In the genomic region with DNA sequence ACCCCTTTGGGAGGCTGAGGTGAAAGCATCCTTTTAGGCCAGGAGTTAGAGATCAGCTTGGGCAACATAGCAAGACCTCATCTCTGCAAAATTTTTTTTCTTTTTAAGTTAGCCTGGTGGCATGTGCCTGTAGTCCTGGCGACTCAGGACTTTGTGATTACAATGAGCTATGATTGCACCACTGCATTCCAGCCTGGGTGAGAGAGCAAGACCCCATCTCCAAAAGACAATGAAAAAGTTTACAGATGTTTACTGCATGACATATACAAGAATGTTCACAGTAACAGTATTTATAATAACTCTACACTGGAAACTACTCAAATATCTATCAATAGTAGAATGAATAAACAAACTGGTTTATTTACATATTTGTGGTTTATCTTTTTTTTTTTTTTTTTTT, we compare ENCODE assay signal across 17 cellular contexts. TPM values are rescaled to one million over a fixed set of nuclear protein-coding genes. Genes with fewer than 3 reads are reported as not detected.
A peak's percentile ranks its signal among the peaks of the same experiment; 100 is the strongest.
DNase-seq lines count a peak whose midpoint lies in the region; ATAC-seq and TF ChIP-seq lines count a peak whose summit lies in the region.
"Had no signal": no experiment of that assay in that cellular context is flagged by ENCODE, and none has a peak within 500 bp of the region (broad histone marks: within the 10 kb centered on the region; RNA-seq: fewer than 3 reads in every experiment).

No MANE protein-coding gene starts in this region.

- H3K4me3 ChIP-seq in RWPE2 (ENCODE audit: severe bottlenecking) = no peak overlapping the region
- H3K4me3 ChIP-seq in fibroblast of pulmonary artery (replicated peaks; ENCODE audit: low read depth, low read length) = no peak overlapping the region
- no peak overlapping the region for H3K4me3 ChIP-seq in trophoblast cell (ENCODE audit: low read depth, low read length)
- H3K4me3 ChIP-seq: HAP-1 had no signal

- H3K4me2 ChIP-seq in trophoblast cell (ENCODE audit: low read length) = no peak overlapping the region
- H3K4me2 ChIP-seq: KMS-11 had no signal

- no CpG with 5 or more reads among the region's 1 CpG for WGBS in trophoblast cell (ENCODE audit: extremely low coverage, insufficient coverage, insufficient read length)

- no peak overlapping the region for H3K23ac ChIP-seq in trophoblast cell (ENCODE audit: low read length)

- H4K12ac ChIP-seq in trophoblast cell (ENCODE audit: low read depth, low read length) = no peak overlapping the region

- H4K8ac ChIP-seq in trophoblast cell (ENCODE audit: low read depth, low read length) = no peak overlapping the region

- no peaks in the 10 kb centered on the region for H3K27me3 ChIP-seq in RWPE2 (ENCODE audit: insufficient read depth, poor library complexity, severe bottlenecking)
- no peaks in the 10 kb centered on the region for H3K27me3 ChIP-seq in trophoblast cell (ENCODE audit: insufficient read depth, low read length)

- ATAC-seq in RWPE2 (ENCODE audit: low read depth) (peak; percentile 36; the same call in 1 of the 3 replicates), GM21367 (IDR thresholded peaks at IDR 0.05; ENCODE audit: unreplicated experiment) (no peak)

- H2AFZ ChIP-seq in trophoblast cell (ENCODE audit: insufficient read depth, low read length, poor library complexity) = no peak overlapping the region

- TF ChIP-seq CTCF in RWPE2 (IDR thresholded peaks at IDR 0.05; ENCODE audit: poor library complexity, severe bottlenecking) (no peak), fibroblast of pulmonary artery (IDR thresholded peaks at IDR 0.05; ENCODE audit: low read length, missing control alignments) (no peak)

- H3K36me3 ChIP-seq in RWPE2 (ENCODE audit: low read depth) (no peaks in the 10 kb centered on the region), trophoblast cell (ENCODE audit: control insufficient read depth in 1 of 2, insufficient read depth in 2 of 2, low read length in 2 of 2) (no peaks in the 10 kb centered on the region)
- H3K36me3 ChIP-seq: HAP-1 had no signal

- DNase-seq in GM04503 (ENCODE audit: low read depth) (peak; percentile 49), RWPE2 (ENCODE audit: low spot score) (no peak), fibroblast of pulmonary artery (ENCODE audit: low read depth) (peak; percentile 58), trophoblast cell (peak; percentile 82 to 94), OCI-M1 (lab: John Stamatoyannopoulos, UW) (no peak), NCI-H69 (lab: John Stamatoyannopoulos, UW) (no peak), MV-4-11 (lab: John Stamatoyannopoulos, UW) (no peak)
- DNase-seq: CD4-positive, alpha-beta T cell; DMS79 treated with DMSO at 0.1 percent for 48 hours; NCI-H187 treated with DMSO at 0.1 percent for 48 hours; NCI-H2171; NCI-H446 treated with DMSO at 0.1 percent for 48 hours; NCI-H774; SIG-M5 had no signal

- no peaks in the 10 kb centered on the region for H3K79me2 ChIP-seq in trophoblast cell (ENCODE audit: control insufficient read depth, insufficient read depth, low read length, poor library complexity)

- no peak overlapping the region for H3K14ac ChIP-seq in trophoblast cell (ENCODE audit: low read length)

- no peak overlapping the region for H3K9ac ChIP-seq in trophoblast cell (ENCODE audit: low read length)
- H3K9ac ChIP-seq: KMS-11 had no signal

- H3K4me1 ChIP-seq in RWPE2 (ENCODE audit: insufficient read depth, poor library complexity, severe bottlenecking) (no peaks in the 10 kb centered on the region), trophoblast cell (ENCODE audit: control insufficient read depth in 1 of 2, insufficient read depth in 2 of 2, low read length in 2 of 2) (peaks cover 0 to 2% of the 10 kb centered on the region in 2 experiments)
- H3K4me1 ChIP-seq: HAP-1 had no signal

- no peak overlapping the region for H3K18ac ChIP-seq in trophoblast cell (ENCODE audit: low read length)

- no peak overlapping the region for H3K4ac ChIP-seq in trophoblast cell (ENCODE audit: low read depth, low read length)

- H2AK5ac ChIP-seq in trophoblast cell (ENCODE audit: low read length) = no peak overlapping the region

- H2BK120ac ChIP-seq in trophoblast cell (ENCODE audit: insufficient read depth, low read length, poor library complexity) = no peak overlapping the region

- H4K91ac ChIP-seq in trophoblast cell (ENCODE audit: low read depth, low read length) = no peak overlapping the region

- H2BK5ac ChIP-seq in trophoblast cell (ENCODE audit: low read depth, low read length, poor library complexity) = no peak overlapping the region

- no peak overlapping the region for H2BK12ac ChIP-seq in trophoblast cell (ENCODE audit: low read length)

- no peaks in the 10 kb centered on the region for H3K79me1 ChIP-seq in trophoblast cell (ENCODE audit: low read length)

- H3K27ac ChIP-seq in RWPE2 (ENCODE audit: poor library complexity, severe bottlenecking) (no peak overlapping the region), trophoblast cell (ENCODE audit: low read depth, low read length) (no peak overlapping the region)
- H3K27ac ChIP-seq: KMS-11 had no signal

- no peaks in the 10 kb centered on the region for H3K9me3 ChIP-seq in RWPE2 (ENCODE audit: severe bottlenecking)
- no peaks in the 10 kb centered on the region for H3K9me3 ChIP-seq in trophoblast cell (ENCODE audit: insufficient read depth, low read depth, low read length)
- H3K9me3 ChIP-seq: HAP-1 had no signal

RNA-seq across cellular contexts. Expression of a gene that starts 33.1 kb away (rescaled TPM):
- 0.03 TPM in 2 replicates for polyA plus RNA-seq in trophoblast cell (2013)

RNA-seq across cellular contexts. Expression of a gene that starts 41.0 kb away (rescaled TPM):
- polyA plus RNA-seq in trophoblast cell (2013) = 0.21 and 0.25 TPM in 2 replicates

RNA-seq across cellular contexts. Expression of a gene that starts 46.8 kb away (rescaled TPM):
- 3.5 TPM in 2 replicates for polyA plus RNA-seq in trophoblast cell (2013)

Comparison
In these comparisons a context has a peak if more than half of its experiments do, and no peak if none do; other contexts are left out.
1. DNase-seq: peak in GM04503 (single experiment), fibroblast of pulmonary artery (single experiment) and trophoblast cell (2 of 2); none in RWPE2 (single experiment), OCI-M1 (single experiment), NCI-H69 (single experiment) and MV-4-11 (single experiment).